17 cellular contexts compared by ENCODE assay signal in genomic region chr1:203907901-203908300, GRCh38. TPM values are rescaled to one million over a fixed set of nuclear protein-coding genes. Genes with fewer than 3 reads are reported as not detected.
DNase-seq lines count a peak whose midpoint lies in the region; ATAC-seq and TF ChIP-seq lines count a peak whose summit lies in the region.
"Had no signal": no experiment of that assay in that cellular context is flagged by ENCODE, and none has a peak within 500 bp of the region (broad histone marks: within the 10 kb centered on the region; RNA-seq: fewer than 3 reads in every experiment).

No MANE protein-coding gene starts in this region.

- no peaks in the 10 kb centered on the region for H3K9me3 ChIP-seq in Panc1 (ENCODE audit: control insufficient read depth, insufficient read depth, low read depth, low read length)

- H3K36me3 ChIP-seq in Panc1 (ENCODE audit: control insufficient read depth, insufficient read depth, low read length) = no peaks in the 10 kb centered on the region
- H3K36me3 ChIP-seq in brain microvascular endothelial cell (replicated peaks) = no peaks in the 10 kb centered on the region

- no peak; the same call in 1 of the 2 replicates for ATAC-seq in Panc1
- ATAC-seq: T-helper 17 cell had no signal

- TF ChIP-seq CTCF in Panc1 (IDR thresholded peaks at IDR 0.05) (no peak), brain microvascular endothelial cell (IDR thresholded peaks at IDR 0.05; ENCODE audit: low read depth, low read length, missing control alignments) (no peak), chondrocyte (IDR thresholded peaks at IDR 0.05) (no peak)

- H3K27me3 ChIP-seq in Panc1 (ENCODE audit: control insufficient read depth, insufficient read depth, low read length) = no peaks in the 10 kb centered on the region
- no peaks in the 10 kb centered on the region for H3K27me3 ChIP-seq in brain microvascular endothelial cell (replicated peaks)

- H3K4me3 ChIP-seq in Panc1 (ENCODE audit: low read depth in 2 of 2, low read length in 2 of 2) (no peak overlapping the region), brain microvascular endothelial cell (ENCODE audit: low read depth, low read length) (no peak overlapping the region)

- in situ Hi-C loops in Panc1 (cut with HindIII; ENCODE audit: low pct_unique_long_range_greater_than_20kb, low sequenced_read_pairs) (no loop called here), brain microvascular endothelial cell (cut with HindIII; ENCODE audit: low pct_ligation_motif_present, low sequenced_read_pairs) (no loop called here)

- no peaks in the 10 kb centered on the region for H3K27me3 Mint-ChIP-seq in chondrocyte (ENCODE audit: low read depth)

- no peaks in the 10 kb centered on the region for H3K9me3 Mint-ChIP-seq in chondrocyte (ENCODE audit: low read depth)
- H3K9me3 Mint-ChIP-seq: CD4-positive, alpha-beta memory T cell; IgD-negative memory B cell had no signal

- H3K27ac ChIP-seq in Panc1 (ENCODE audit: low read length) (peak overlapping the region; percentile 67), brain microvascular endothelial cell (peak overlapping the region; percentile 37)

- no peak overlapping the region for H3K4me3 Mint-ChIP-seq in chondrocyte (ENCODE audit: unreplicated experiment)
- H3K4me3 Mint-ChIP-seq: CD4-positive, alpha-beta memory T cell; IgD-negative memory B cell; T-helper 17 cell had no signal

- BruUV-seq in Panc1 (replicated peaks; lab: Mats Ljungman, UMichigan) = no TSS peak

- CTCF ChIA-PET in Panc1 (lab: Charles Lee) = no interaction called here

- H3K4me1 ChIP-seq in Panc1 (ENCODE audit: control insufficient read depth, insufficient read depth, low read length) = peaks cover 14% of the 10 kb centered on the region

- POLR2A ChIA-PET in Panc1 (lab: Charles Lee) = no interaction called here

- intact Hi-C loops in Panc1 (cut with micrococcal nuclease; ENCODE audit: unreplicated experiment) (no loop called here), posterior cingulate gyrus (cut with DNase I) (no loop called here)

- DNase-seq in HCEC 1CT (peak; percentile 19), Panc1 (ENCODE audit: low read depth, low spot score) (no peak), brain microvascular endothelial cell (no peak), chondrocyte (ENCODE audit: low spot score) (no peak), DMS 273 treated with DMSO at 0.1 percent for 48 hours (lab: John Stamatoyannopoulos, UW) (no peak), SHP77 treated with DMSO at 0.1 percent for 48 hours (lab: John Stamatoyannopoulos, UW) (no peak), posterior cingulate gyrus (no peak)
- DNase-seq: CD4-positive, alpha-beta memory T cell; DMS79 treated with DMSO at 0.1 percent for 48 hours; GF-D8; H7; NCI-H1417 treated with DMSO at 0.1 percent for 48 hours; NCI-H1930; NCI-H748 treated with DMSO at 0.1 percent for 48 hours; Right ventricle myocardium superior; T-helper 17 cell had no signal

- H3K27ac Mint-ChIP-seq in chondrocyte (ENCODE audit: unreplicated experiment) = no peak overlapping the region
- H3K27ac Mint-ChIP-seq: CD4-positive, alpha-beta memory T cell; IgD-negative memory B cell; T-helper 17 cell had no signal

- H3K36me3 Mint-ChIP-seq in chondrocyte (ENCODE audit: low read depth) = no peaks in the 10 kb centered on the region
- H3K36me3 Mint-ChIP-seq: CD4-positive, alpha-beta memory T cell; IgD-negative memory B cell had no signal

- H3K4me1 Mint-ChIP-seq in chondrocyte (ENCODE audit: low read depth) = peaks cover 16% of the 10 kb centered on the region
- H3K4me1 Mint-ChIP-seq: CD4-positive, alpha-beta memory T cell; IgD-negative memory B cell had no signal

RNA-seq across cellular contexts. Expression of gene SNRPE, which starts 46.5 kb away (rescaled TPM):
- total RNA-seq in Panc1 (2021; ENCODE audit: unreplicated experiment) (217 TPM), chondrocyte (69.5 to 86.0 TPM (median 73.0 TPM) in 3 replicates)
- polyA plus RNA-seq in Panc1 (2012; ENCODE audit: insufficient read length) = 164 TPM
